ENCODE assay signal across 18 cellular contexts in genomic region chr13:36840718-36841250, GRCh38. TPM values are rescaled to one million over a fixed set of nuclear protein-coding genes. Genes with fewer than 3 reads are reported as not detected.
DNase-seq lines count a peak whose midpoint lies in the region; ATAC-seq and TF ChIP-seq lines count a peak whose summit lies in the region.
"Had no signal": no experiment of that assay in that cellular context is flagged by ENCODE, and none has a peak within 500 bp of the region (broad histone marks: within the 10 kb centered on the region; RNA-seq: fewer than 3 reads in every experiment).

No MANE protein-coding gene starts in this region.

- H3K27ac ChIP-seq in SK-N-MC, result peak overlapping the region; percentile 99
- H3K27ac ChIP-seq in hepatocyte, result no peak overlapping the region
- H3K27ac ChIP-seq in heart left ventricle, result no peak overlapping the region
- H3K27ac ChIP-seq: A549, Peyer's patch had no signal

- no peak for ATAC-seq in natural killer cell
- ATAC-seq in natural killer cell treated with Interleukin-12 subunit alpha and Interleukin-12 subunit beta and Interleukin-15 and Interleukin-18, amount 100 ng/mL, for 72 hours, result no peak
- no peak for ATAC-seq in GM18502 (IDR thresholded peaks at IDR 0.05; ENCODE audit: poor library complexity, unreplicated experiment)
- no peak for ATAC-seq in heart left ventricle
- ATAC-seq: A549, Right ventricle myocardium inferior had no signal

- no peaks in the 10 kb centered on the region for H3K79me2 ChIP-seq in hepatocyte

- no peaks in the 10 kb centered on the region for H3K36me3 Mint-ChIP-seq in natural killer cell
- H3K36me3 Mint-ChIP-seq in natural killer cell treated with Interleukin-12 subunit alpha and Interleukin-12 subunit beta and Interleukin-15 and Interleukin-18, amount 100 ng/mL, for 72 hours, result no peaks in the 10 kb centered on the region
- H3K36me3 Mint-ChIP-seq in activated naive CD8-positive, alpha-beta T cell treated with anti-CD3 and anti-CD28 coated beads for 36 hours, result peaks cover 2% of the 10 kb centered on the region

- peak overlapping the region; percentile 71 for H3K4me3 ChIP-seq in SK-N-MC
- H3K4me3 ChIP-seq in hepatocyte, result no peak overlapping the region
- H3K4me3 ChIP-seq in heart left ventricle, result no peak overlapping the region
- H3K4me3 ChIP-seq: A549, Peyer's patch had no signal

- H3K4me1 Mint-ChIP-seq in natural killer cell, result no peaks in the 10 kb centered on the region
- H3K4me1 Mint-ChIP-seq in natural killer cell treated with Interleukin-12 subunit alpha and Interleukin-12 subunit beta and Interleukin-15 and Interleukin-18, amount 100 ng/mL, for 72 hours (ENCODE audit: low read depth in 2 of 2), result no peaks in the 10 kb centered on the region
- H3K4me1 Mint-ChIP-seq in activated naive CD8-positive, alpha-beta T cell treated with anti-CD3 and anti-CD28 coated beads for 36 hours, result no peaks in the 10 kb centered on the region
- H3K4me1 Mint-ChIP-seq: CD8-positive, alpha-beta memory T cell had no signal

- H3K9ac ChIP-seq in SK-N-MC (ENCODE audit: insufficient read length), result peak overlapping the region; percentile 74

- intact Hi-C loops in natural killer cell (cut with micrococcal nuclease) (no loop called here), heart left ventricle (cut with DNase I) (no loop called here)

- peak overlapping the region; percentile 13 for H3K4me3 Mint-ChIP-seq in natural killer cell
- no peak overlapping the region for H3K4me3 Mint-ChIP-seq in natural killer cell treated with Interleukin-12 subunit alpha and Interleukin-12 subunit beta and Interleukin-15 and Interleukin-18, amount 100 ng/mL, for 72 hours
- H3K4me3 Mint-ChIP-seq in activated naive CD8-positive, alpha-beta T cell treated with anti-CD3 and anti-CD28 coated beads for 36 hours, result no peak overlapping the region

- H3K4me1 ChIP-seq in hepatocyte (ENCODE audit: insufficient read depth), result no peaks in the 10 kb centered on the region
- peaks cover 0 to 15% (median 0%) of the 10 kb centered on the region in 12 donors for H3K4me1 ChIP-seq in heart left ventricle
- H3K4me1 ChIP-seq: A549, Peyer's patch had no signal

- H2AFZ ChIP-seq in hepatocyte, result no peak overlapping the region

- no peak overlapping the region for H3K4me2 ChIP-seq in hepatocyte
- H3K4me2 ChIP-seq: A549 had no signal

- H3K36me3 ChIP-seq in SK-N-MC (ENCODE audit: insufficient read depth, low read length) (peaks cover 35% of the 10 kb centered on the region), hepatocyte (replicated peaks; ENCODE audit: insufficient read depth, low read depth) (no peaks in the 10 kb centered on the region), heart left ventricle (peaks cover 0 to 9% (median 0%) of the 10 kb centered on the region in 9 donors)
- H3K36me3 ChIP-seq: Peyer's patch had no signal

- no peaks in the 10 kb centered on the region for H3K27me3 Mint-ChIP-seq in natural killer cell (ENCODE audit: low read depth in 2 of 2)
- H3K27me3 Mint-ChIP-seq in natural killer cell treated with Interleukin-12 subunit alpha and Interleukin-12 subunit beta and Interleukin-15 and Interleukin-18, amount 100 ng/mL, for 72 hours, result no peaks in the 10 kb centered on the region
- no peaks in the 10 kb centered on the region for H3K27me3 Mint-ChIP-seq in activated naive CD8-positive, alpha-beta T cell treated with anti-CD3 and anti-CD28 coated beads for 36 hours
- H3K27me3 Mint-ChIP-seq: CD8-positive, alpha-beta memory T cell had no signal

- H3K9me3 Mint-ChIP-seq in natural killer cell, result no peaks in the 10 kb centered on the region
- H3K9me3 Mint-ChIP-seq in natural killer cell treated with Interleukin-12 subunit alpha and Interleukin-12 subunit beta and Interleukin-15 and Interleukin-18, amount 100 ng/mL, for 72 hours, result no peaks in the 10 kb centered on the region
- H3K9me3 Mint-ChIP-seq in activated naive CD8-positive, alpha-beta T cell treated with anti-CD3 and anti-CD28 coated beads for 36 hours, result no peaks in the 10 kb centered on the region
- H3K9me3 Mint-ChIP-seq: CD8-positive, alpha-beta memory T cell had no signal

- TF ChIP-seq CTCF in natural killer cell (IDR thresholded peaks at IDR 0.05) (no peak), hepatocyte (IDR thresholded peaks at IDR 0.05; ENCODE audit: poor library complexity) (peak; percentile 22), heart left ventricle (IDR thresholded peaks at IDR 0.05) (no peak)

- no peak for TF ChIP-seq POLR2A in heart left ventricle (IDR thresholded peaks at IDR 0.05)

- H3K9me2 ChIP-seq in hepatocyte (replicated peaks; ENCODE audit: insufficient read depth), result no peaks in the 10 kb centered on the region

- H3K9me3 ChIP-seq in SK-N-MC (ENCODE audit: low read depth, low read length) (no peaks in the 10 kb centered on the region), hepatocyte (ENCODE audit: low read depth) (no peaks in the 10 kb centered on the region), heart left ventricle (no peaks in the 10 kb centered on the region)
- H3K9me3 ChIP-seq: A549, Peyer's patch had no signal

- 59% methylated on average over 3 of the region's 3 CpGs for WGBS in hepatocyte (ENCODE audit: low lambda C conversion rate, missing lambda C conversion rate)
- 59 to 72% (median 69%) methylated on average over 3 of the region's 3 CpGs for WGBS in heart left ventricle, 4 donors

- DNase-seq in natural killer cell, result no peak
- no peak for DNase-seq in natural killer cell treated with Interleukin-12 subunit alpha and Interleukin-12 subunit beta and Interleukin-15 and Interleukin-18, amount 100 ng/mL, for 72 hours (ENCODE audit: low spot score)
- DNase-seq in SK-N-MC (ENCODE audit: low read depth, low spot score), result peak; percentile 96
- no peak for DNase-seq in hepatocyte (ENCODE audit: low spot score)
- DNase-seq in NOMO-1 treated with DMSO at 0.1 percent for 48 hours (lab: John Stamatoyannopoulos, UW; ENCODE audit: unreplicated experiment), result no peak
- DNase-seq in activated naive CD8-positive, alpha-beta T cell treated with anti-CD3 and anti-CD28 coated beads for 36 hours, result no peak
- DNase-seq in heart left ventricle, result no peak
- DNase-seq: C1 segment of cervical spinal cord; CD8-positive, alpha-beta memory T cell; GDM1; NCI-H1694 treated with DMSO at 0.1 percent for 48 hours; NCI-H2107; NCI-H446; NCI-H526 treated with DMSO at 0.1 percent for 48 hours; Peyer's patch had no signal

- H4K20me1 ChIP-seq in hepatocyte (ENCODE audit: insufficient read depth, poor library complexity, severe bottlenecking), result no peaks in the 10 kb centered on the region

- peak overlapping the region in 1 of 2 donors; percentile 45 for H3K27ac Mint-ChIP-seq in natural killer cell
- H3K27ac Mint-ChIP-seq in natural killer cell treated with Interleukin-12 subunit alpha and Interleukin-12 subunit beta and Interleukin-15 and Interleukin-18, amount 100 ng/mL, for 72 hours, result no peak overlapping the region
- no peak overlapping the region for H3K27ac Mint-ChIP-seq in activated naive CD8-positive, alpha-beta T cell treated with anti-CD3 and anti-CD28 coated beads for 36 hours
- H3K27ac Mint-ChIP-seq: CD8-positive, alpha-beta memory T cell had no signal

- H3K27me3 ChIP-seq in hepatocyte, result no peaks in the 10 kb centered on the region
- H3K27me3 ChIP-seq in heart left ventricle, result no peaks in the 10 kb centered on the region
- H3K27me3 ChIP-seq: Peyer's patch had no signal

RNA-seq across cellular contexts. Expression of gene RFXAP, which starts 21.8 kb away (rescaled TPM):
- total RNA-seq in natural killer cell (10 to 100 TPM in 2 of 3 donors, 1 to 10 TPM in 1; 6.0 to 13.3 (median 11.3) TPM), hepatocyte (2.7 and 2.9 TPM in 2 replicates), heart left ventricle (1 to 10 TPM; 1.0 to 5.2 (median 4.2) TPM)
- 10 to 100 TPM in 1 of 2 donors, 1 to 10 TPM in 1; 6.7 to 13.6 TPM for total RNA-seq in natural killer cell treated with Interleukin-12 subunit alpha and Interleukin-12 subunit beta and Interleukin-15 and Interleukin-18, amount 100 ng/mL, for 72 hours
- polyA plus RNA-seq in hepatocyte (3.1 and 5.8 TPM in 2 replicates), heart left ventricle (1 to 10 TPM; 2.2 to 2.3 TPM)
- total RNA-seq in activated naive CD8-positive, alpha-beta T cell treated with anti-CD3 and anti-CD28 coated beads for 36 hours, result 10 to 100 TPM; 12.6 to 15.6 TPM
